ENCODE assay signal across 9 cellular contexts in genomic region chr1:246214708-246215504, GRCh38.
DNase-seq lines count a peak whose midpoint lies in the region; ATAC-seq and TF ChIP-seq lines count a peak whose summit lies in the region.
"Had no signal": no experiment of that assay in that cellular context is flagged by ENCODE, and none has a peak within 500 bp of the region (broad histone marks: within the 10 kb centered on the region; RNA-seq: fewer than 3 reads in every experiment).

No MANE protein-coding gene starts in this region.

- WGBS in right cardiac atrium: 62% methylated on average over 9 of the region's 9 CpGs
- 87 to 91% (median 87%) methylated on average over 9 of the region's 9 CpGs for WGBS in ovary, 3 donors

- H3K27ac ChIP-seq in HL-60 (replicated peaks) (peak overlapping the region; percentile 70), SJSA1 (peak overlapping the region; percentile 80), right cardiac atrium (ENCODE audit: low read length) (no peak overlapping the region), ovary (no peak overlapping the region)
- H3K27ac ChIP-seq: tibial nerve had no signal

- TF ChIP-seq CTCF in HL-60 (IDR thresholded peaks at IDR 0.05; ENCODE audit: insufficient read depth, low read length) (no peak), ovary (IDR thresholded peaks at IDR 0.05) (no peak)

- H3K27me3 ChIP-seq in HL-60 (ENCODE audit: insufficient read depth, poor library complexity, severe bottlenecking) (no peaks in the 10 kb centered on the region), SJSA1 (replicated peaks) (no peaks in the 10 kb centered on the region), right cardiac atrium (ENCODE audit: control insufficient read depth, insufficient read depth) (no peaks in the 10 kb centered on the region), ovary (peaks cover 2% of the 10 kb centered on the region)
- H3K27me3 ChIP-seq: tibial nerve had no signal

- H3K9me3 ChIP-seq in SJSA1 (replicated peaks) (no peaks in the 10 kb centered on the region), right cardiac atrium (ENCODE audit: control insufficient read depth, low read length) (no peaks in the 10 kb centered on the region), ovary (no peaks in the 10 kb centered on the region)

- no peak for TF ChIP-seq POLR2A in ovary (IDR thresholded peaks at IDR 0.05)

- intact Hi-C loops in right cardiac atrium (cut with DNase I) (no loop called here), ovary (cut with DNase I) (no loop called here)

- DNase-seq in EL: peak; percentile 94
- peak; percentile 88 to 92 for DNase-seq in HL-60 (ENCODE audit: low read depth in 1 of 2, low spot score in 1 of 2)
- peak; percentile 84 to 86 for DNase-seq in SJSA1 (ENCODE audit: low read depth in 1 of 2, low spot score in 2 of 2)
- DNase-seq in right cardiac atrium: peak in 2 of 3 donors; percentile 18 to 57
- DNase-seq in activated CD4-positive, CD25-positive, alpha-beta regulatory T cell treated with anti-CD3 and anti-CD28 coated beads, Interleukin-2, amount 50 U/mL, for 72 hours: no peak
- no peak for DNase-seq in ovary
- DNase-seq in G401 (ENCODE audit: low spot score): no peak

- H3K4me3 ChIP-seq in HL-60 (replicated peaks; ENCODE audit: insufficient read depth, low read length) (no peak overlapping the region), SJSA1 (peak overlapping the region; percentile 17), right cardiac atrium (ENCODE audit: low read length) (no peak overlapping the region), ovary (no peak overlapping the region)
- H3K4me3 ChIP-seq: tibial nerve had no signal

- peak; percentile 97 for ATAC-seq in GM21528 (IDR thresholded peaks at IDR 0.05; ENCODE audit: low FRiP score, unreplicated experiment)
- peak; percentile 52 to 55 for ATAC-seq in right cardiac atrium

- no peak for TF ChIP-seq EP300 in ovary (IDR thresholded peaks at IDR 0.05)

- H3K36me3 ChIP-seq in SJSA1 (no peaks in the 10 kb centered on the region), ovary (no peaks in the 10 kb centered on the region)
- H3K36me3 ChIP-seq: tibial nerve had no signal

- in situ Hi-C loops in G401 (cut with HindIII; ENCODE audit: low sequenced_read_pairs): no loop called here

- H3K4me1 ChIP-seq in SJSA1 (replicated peaks) (peaks cover 20% of the 10 kb centered on the region), right cardiac atrium (ENCODE audit: control insufficient read depth, insufficient read depth, low read length) (no peaks in the 10 kb centered on the region), ovary (ENCODE audit: insufficient read depth) (no peaks in the 10 kb centered on the region)
- H3K4me1 ChIP-seq: tibial nerve had no signal

Comparison
In these comparisons a context has a peak if more than half of its experiments do, and no peak if none do; other contexts are left out.
1. DNase-seq: peak in EL (single experiment), HL-60 (2 of 2), SJSA1 (2 of 2) and right cardiac atrium (2 of 3); none in activated CD4-positive, CD25-positive, alpha-beta regulatory T cell treated with anti-CD3 and anti-CD28 coated beads, Interleukin-2, amount 50 U/mL, for 72 hours (single experiment), ovary (0 of 5) and G401 (single experiment).
2. H3K27ac ChIP-seq: peak in HL-60 (single experiment) and SJSA1 (single experiment); none in right cardiac atrium (single experiment) and ovary (0 of 2).